8 cellular contexts compared by ENCODE assay signal in the genomic region with DNA sequence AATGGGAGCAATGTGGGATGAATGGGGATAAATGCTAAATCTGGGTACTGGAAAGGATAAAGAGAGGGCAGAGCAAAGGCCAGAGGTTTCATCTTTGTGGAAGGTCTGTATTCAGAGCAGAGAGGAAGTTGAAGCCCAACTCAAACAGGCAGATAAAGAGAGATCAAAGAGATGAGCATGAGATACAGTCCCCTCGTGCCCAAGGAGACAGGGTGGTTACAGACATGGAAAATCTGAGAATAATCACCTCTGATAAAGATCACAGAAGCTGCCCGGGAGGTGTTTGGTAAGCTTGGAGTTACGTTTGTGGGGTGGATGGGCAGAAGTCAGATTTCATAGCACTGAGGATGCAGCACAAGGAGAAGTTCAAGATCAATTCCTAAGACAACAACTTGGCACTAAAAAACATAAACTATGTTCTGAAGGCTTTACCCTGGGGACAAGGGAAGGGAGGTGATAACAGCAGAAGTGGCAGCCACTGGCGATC. TPM values are rescaled to one million over a fixed set of nuclear protein-coding genes. Genes with fewer than 3 reads are reported as not detected.
DNase-seq lines count a peak whose midpoint lies in the region; ATAC-seq and TF ChIP-seq lines count a peak whose summit lies in the region.

No MANE protein-coding gene starts in this region.

- H3K4me3 ChIP-seq in LNCaP clone FGC (ENCODE audit: low read depth, low read length) (peak overlapping the region; percentile 65), stomach (peak overlapping the region; percentile 54 to 75 (median 60))

- H3K4me1 ChIP-seq in stomach, result peaks cover under 1 to 34% (median 17%) of the 10 kb centered on the region in 4 donors

- H3K36me3 Mint-ChIP-seq in activated T-cell treated with anti-CD3 and anti-CD28 coated beads, Interleukin-2, amount 50 U/mL, for 72 hours (ENCODE audit: insufficient read depth in 2 of 2), result peaks cover 12 to 13% of the 10 kb centered on the region in 2 donors

- no peaks in the 10 kb centered on the region for H3K9me3 ChIP-seq in stomach

- peak; percentile 67 to 78 for ATAC-seq in activated T-cell treated with anti-CD3 and anti-CD28 coated beads, Interleukin-2, amount 50 U/mL, for 72 hours (replicated peaks in 1 of 2)
- peak; percentile 34 for ATAC-seq in left ventricle myocardium superior

- no peak for TF ChIP-seq EP300 in stomach (IDR thresholded peaks at IDR 0.05)

- peak overlapping the region; percentile 86 to 87 for H3K4me3 Mint-ChIP-seq in activated T-cell treated with anti-CD3 and anti-CD28 coated beads, Interleukin-2, amount 50 U/mL, for 72 hours

- peak; percentile 71 for DNase-seq in activated CD8-positive, alpha-beta memory T cell treated with anti-CD3 and anti-CD28 coated beads for 24 hours
- DNase-seq in activated CD8-positive, alpha-beta memory T cell treated with anti-CD3 and anti-CD28 coated beads, Interleukin-2, amount 50 U/mL, for 48 hours, result no peak
- DNase-seq in LNCaP clone FGC (ENCODE audit: low read depth) (no peak), left ventricle myocardium superior (no peak), stomach (no peak), NCI-H345 treated with DMSO at 0.1 percent for 48 hours (lab: John Stamatoyannopoulos, UW; ENCODE audit: unreplicated experiment) (no peak)
- peak; percentile 21 to 47 for DNase-seq in activated T-cell treated with anti-CD3 and anti-CD28 coated beads, Interleukin-2, amount 50 U/mL, for 72 hours
- no peak for DNase-seq in stimulated activated CD4-positive, alpha-beta T cell treated with anti-CD3 and anti-CD28 coated beads, Interleukin-12 subunit alpha, Interleukin-12 subunit beta, amount 100 ng/mL, for 4 hours

- peak overlapping the region in 4 of 5 donors; percentile 73 to 83 (median 81) for H3K27ac ChIP-seq in stomach

- peaks cover 71% of the 10 kb centered on the region for H3K4me1 Mint-ChIP-seq in activated T-cell treated with anti-CD3 and anti-CD28 coated beads, Interleukin-2, amount 50 U/mL, for 72 hours (ENCODE audit: low read depth)

- WGBS in stomach, 5 donors, result 3 to 11% (median 4%) methylated on average over 4 of the region's 4 CpGs

- no peak for TF ChIP-seq POLR2A in stomach (IDR thresholded peaks at IDR 0.05)

- TF ChIP-seq CTCF in LNCaP clone FGC (IDR thresholded peaks at IDR 0.05; ENCODE audit: control insufficient read depth, extremely low read depth, insufficient read depth) (no peak), stomach (IDR thresholded peaks at IDR 0.05) (no peak)

- H3K9me3 Mint-ChIP-seq in activated T-cell treated with anti-CD3 and anti-CD28 coated beads, Interleukin-2, amount 50 U/mL, for 72 hours, result no peaks in the 10 kb centered on the region

- no peaks in the 10 kb centered on the region for H3K27me3 Mint-ChIP-seq in activated T-cell treated with anti-CD3 and anti-CD28 coated beads, Interleukin-2, amount 50 U/mL, for 72 hours (ENCODE audit: low read depth)

- peak overlapping the region; percentile 94 for H3K27ac Mint-ChIP-seq in activated T-cell treated with anti-CD3 and anti-CD28 coated beads, Interleukin-2, amount 50 U/mL, for 72 hours

- no peaks in the 10 kb centered on the region for H3K27me3 ChIP-seq in stomach

- H3K36me3 ChIP-seq in stomach, result peaks cover 0 to 11% (median 0%) of the 10 kb centered on the region in 4 donors

- intact Hi-C loops in left ventricle myocardium superior (cut with micrococcal nuclease), result loop anchor here (10.0 kb wide), 1 partner anchor 59 kb away; a partner anchor contains a TSS
- intact Hi-C loops in stomach (cut with DNase I; ENCODE audit: low total_unique reads), result no loop called here

RNA-seq across cellular contexts. Expression of a gene that starts 0.5 kb away (rescaled TPM):
- 100 to 1,000 TPM in 1 of 2 donors, 10 to 100 TPM in 1; 92.1 to 133 TPM for total RNA-seq in activated T-cell treated with anti-CD3 and anti-CD28 coated beads, Interleukin-2, amount 50 U/mL, for 72 hours
- total RNA-seq in left ventricle myocardium superior (6.1 TPM), stomach (10 to 100 TPM in 4 of 5 donors, 1 to 10 TPM in 1; 5.5 to 26.8 (median 16.7) TPM)
- polyA plus RNA-seq in stomach, result 10 to 100 TPM in 1 of 3 donors, 1 to 10 TPM in 1, under 1 TPM in 1; 0.68 to 13.2 (median 1.2) TPM

Comparison
In these comparisons a context has a peak if more than half of its experiments do, and no peak if none do; other contexts are left out.
1. DNase-seq: peak in activated CD8-positive, alpha-beta memory T cell treated with anti-CD3 and anti-CD28 coated beads for 24 hours (single experiment) and activated T-cell treated with anti-CD3 and anti-CD28 coated beads, Interleukin-2, amount 50 U/mL, for 72 hours (2 of 2); none in activated CD8-positive, alpha-beta memory T cell treated with anti-CD3 and anti-CD28 coated beads, Interleukin-2, amount 50 U/mL, for 48 hours (single experiment), LNCaP clone FGC (single experiment), left ventricle myocardium superior (single experiment), stomach (single experiment), NCI-H345 treated with DMSO at 0.1 percent for 48 hours (single experiment) and stimulated activated CD4-positive, alpha-beta T cell treated with anti-CD3 and anti-CD28 coated beads, Interleukin-12 subunit alpha, Interleukin-12 subunit beta, amount 100 ng/mL, for 4 hours (single experiment).